Comparison of ENCODE assay signal across 14 cellular contexts in genomic region chr5:129499208-129499852, GRCh38. TPM values are rescaled to one million over a fixed set of nuclear protein-coding genes. Genes with fewer than 3 reads are reported as not detected.
DNase-seq lines count a peak whose midpoint lies in the region; ATAC-seq and TF ChIP-seq lines count a peak whose summit lies in the region.
"Had no signal": no experiment of that assay in that cellular context is flagged by ENCODE, and none has a peak within 500 bp of the region (broad histone marks: within the 10 kb centered on the region; RNA-seq: fewer than 3 reads in every experiment).

No MANE protein-coding gene starts in this region.

- no peak for TF ChIP-seq CTCF in Calu3 (IDR thresholded peaks at IDR 0.05; ENCODE audit: unreplicated experiment)

- intact Hi-C loops in Calu3 (cut with micrococcal nuclease; ENCODE audit: unreplicated experiment), result no loop called here

- H3K9me3 Mint-ChIP-seq in stimulated activated memory B cell treated with anti-CD40 and anti-IgM and Interleukin-4, amounts not matched to agents 10 μg/mL and 1 μg/mL and 100 μg/mL, for 72 hours, result no peaks in the 10 kb centered on the region
- no peaks in the 10 kb centered on the region for H3K9me3 Mint-ChIP-seq in Calu3 (ENCODE audit: low read depth, unreplicated experiment)

- H3K27ac Mint-ChIP-seq in stimulated activated memory B cell treated with anti-CD40 and anti-IgM and Interleukin-4, amounts not matched to agents 10 μg/mL and 1 μg/mL and 100 μg/mL, for 72 hours, result no peak overlapping the region
- H3K27ac Mint-ChIP-seq in Calu3 (ENCODE audit: unreplicated experiment), result no peak overlapping the region

- no peaks in the 10 kb centered on the region for H3K36me3 Mint-ChIP-seq in stimulated activated memory B cell treated with anti-CD40 and anti-IgM and Interleukin-4, amounts not matched to agents 10 μg/mL and 1 μg/mL and 100 μg/mL, for 72 hours
- no peaks in the 10 kb centered on the region for H3K36me3 Mint-ChIP-seq in Calu3 (ENCODE audit: insufficient read depth, unreplicated experiment)

- DNase-seq in cerebellum (ENCODE audit: low spot score) (no peak), G401 (ENCODE audit: low spot score) (no peak), Calu3 (no peak)
- DNase-seq: activated gamma-delta T cell; C1 segment of cervical spinal cord; effector memory CD4-positive, alpha-beta T cell; Kasumi-1; mesenchymal stem cell; NCI-H187 treated with DMSO at 0.1 percent for 48 hours; stomach had no signal

- no peaks in the 10 kb centered on the region for H3K27me3 Mint-ChIP-seq in stimulated activated memory B cell treated with anti-CD40 and anti-IgM and Interleukin-4, amounts not matched to agents 10 μg/mL and 1 μg/mL and 100 μg/mL, for 72 hours
- H3K27me3 Mint-ChIP-seq in Calu3 (ENCODE audit: unreplicated experiment), result no peaks in the 10 kb centered on the region

- no peaks in the 10 kb centered on the region for H3K4me1 Mint-ChIP-seq in stimulated activated memory B cell treated with anti-CD40 and anti-IgM and Interleukin-4, amounts not matched to agents 10 μg/mL and 1 μg/mL and 100 μg/mL, for 72 hours
- no peaks in the 10 kb centered on the region for H3K4me1 Mint-ChIP-seq in Calu3 (ENCODE audit: low read depth, unreplicated experiment)

- no TSS peak for BruUV-seq in Calu3 (replicated peaks; lab: Mats Ljungman, UMichigan)

- in situ Hi-C loops in G401 (cut with HindIII; ENCODE audit: low sequenced_read_pairs), result no loop called here

- H3K4me3 Mint-ChIP-seq in stimulated activated memory B cell treated with anti-CD40 and anti-IgM and Interleukin-4, amounts not matched to agents 10 μg/mL and 1 μg/mL and 100 μg/mL, for 72 hours, result no peak overlapping the region
- H3K4me3 Mint-ChIP-seq in Calu3 (ENCODE audit: low read depth, unreplicated experiment), result no peak overlapping the region

- ATAC-seq in GM19023 (IDR thresholded peaks at IDR 0.05; ENCODE audit: unreplicated experiment) (peak; percentile 55), HG02642 (IDR thresholded peaks at IDR 0.05; ENCODE audit: poor library complexity, unreplicated experiment) (peak; percentile 51), HG03439 (IDR thresholded peaks at IDR 0.05; ENCODE audit: unreplicated experiment) (peak; percentile 52)
- ATAC-seq in stimulated activated memory B cell treated with anti-CD40 and anti-IgM and Interleukin-4, amounts not matched to agents 10 μg/mL and 1 μg/mL and 100 μg/mL, for 72 hours, result peak; percentile 39

- CTCF ChIA-PET in Calu3 (lab: Charles Lee), result no interaction called here

RNA-seq across cellular contexts. Expression of gene ADAMTS19, which starts 39.2 kb away (rescaled TPM):
- total RNA-seq in cerebellum (6.2 TPM), Calu3 (2022) (0.15 TPM in 1 of 2 replicates, not detected in the other)
- total RNA-seq in G401 (2014; rRNA removed; shearing (Covaris generic)), result not detected in 2 replicates
